In genomic region chr2:237642030-237642700, GRCh38 we compare ENCODE assay signal across 2 cellular contexts.
TF ChIP-seq lines count a peak whose summit lies in the region.

No MANE protein-coding gene starts in this region.

TF ChIP-seq in HEK293, 187 proteins besides CTCF, POLR2A, EP300 and RAD21 (continued from another document):
- no peak for TF ChIP-seq SETDB1 (IDR thresholded peaks at IDR 0.05; ENCODE audit: insufficient read length, low read length)
- TF ChIP-seq ZNF362 (tag by site-specific recombination; IDR thresholded peaks at IDR 0.05): no peak
- no peak for TF ChIP-seq YY1 (tag by site-specific recombination; IDR thresholded peaks at IDR 0.05)
- TF ChIP-seq INSM2 (tag by site-specific recombination; IDR thresholded peaks at IDR 0.05): no peak
- TF ChIP-seq ZNF404 (tag by site-specific recombination; IDR thresholded peaks at IDR 0.05): no peak
- no peak for TF ChIP-seq ZNF660 (tag by site-specific recombination; IDR thresholded peaks at IDR 0.05)
- peak; percentile 47; the same call in 1 of the 2 replicates for TF ChIP-seq ZNF561 (tag by site-specific recombination; IDR thresholded peaks at IDR 0.05; ENCODE audit: borderline replicate concordance)
- peak; percentile 65 for TF ChIP-seq ZBTB6 (tag by site-specific recombination; IDR thresholded peaks at IDR 0.05)

TF ChIP-seq in WTC11, 78 proteins besides CTCF, POLR2A, EP300 and RAD21 (continued from another document):
- TF ChIP-seq AR (CRISPR knock-in tag; IDR thresholded peaks at IDR 0.05): peak; percentile 79; the same call in 1 of the 2 replicates
- peak; percentile 51; the same call in 1 of the 2 replicates for TF ChIP-seq NFATC4 (CRISPR knock-in tag; IDR thresholded peaks at IDR 0.05)
- TF ChIP-seq ZNF396 (CRISPR knock-in tag; IDR thresholded peaks at IDR 0.05; ENCODE audit: borderline replicate concordance): peak; percentile 75; the same call in 1 of the 2 replicates
- TF ChIP-seq ZNF532 (CRISPR knock-in tag; IDR thresholded peaks at IDR 0.05; ENCODE audit: borderline replicate concordance): peak; percentile 82; the same call in 1 of the 2 replicates
- TF ChIP-seq ZNF671 (CRISPR knock-in tag; IDR thresholded peaks at IDR 0.05): peak; percentile 78
- no peak for TF ChIP-seq FOXP4 (CRISPR knock-in tag; IDR thresholded peaks at IDR 0.05)
- TF ChIP-seq GRHL2 (CRISPR knock-in tag; IDR thresholded peaks at IDR 0.05; ENCODE audit: insufficient replicate concordance, severe bottlenecking): no peak
